ENCODE assay signal across 28 cellular contexts in genomic region chr10:29317423-29318021, GRCh38. TPM values are rescaled to one million over a fixed set of nuclear protein-coding genes. Genes with fewer than 3 reads are reported as not detected.
A peak's percentile ranks its signal among the peaks of the same experiment; 100 is the strongest.
DNase-seq lines count a peak whose midpoint lies in the region; ATAC-seq, FAIRE-seq and TF ChIP-seq lines count a peak whose summit lies in the region.
"Had no signal": no experiment of that assay in that cellular context is flagged by ENCODE, and none has a peak within 500 bp of the region (broad histone marks: within the 10 kb centered on the region; RNA-seq: fewer than 3 reads in every experiment).

No MANE protein-coding gene starts in this region.

- peak overlapping the region; percentile 42 for H3K4me2 ChIP-seq in astrocyte (ENCODE audit: low read length)

- POLR2A ChIA-PET in HEK293T (lab: Yijun Ruan, JAX), result no interaction called here
- POLR2A ChIA-PET in activated CD4-positive, alpha-beta memory T cell treated with anti-CD3 and anti-CD28 coated beads for 36 hours (lab: Charles Lee), result no interaction called here

- H3K27ac Mint-ChIP-seq in astrocyte (ENCODE audit: unreplicated experiment), result no peak overlapping the region
- H3K27ac Mint-ChIP-seq in activated CD4-positive, alpha-beta memory T cell treated with anti-CD3 and anti-CD28 coated beads for 36 hours, result no peak overlapping the region
- H3K27ac Mint-ChIP-seq: activated CD8-positive, alpha-beta T cell treated with anti-CD3 and anti-CD28 coated beads, Interleukin-2, amount 10 ng/mL, durations not matched to agents 7 days and 5 days; activated naive CD4-positive, alpha-beta T cell treated with anti-CD3 and anti-CD28 coated beads for 36 hours; CD8-positive, alpha-beta T cell; memory B cell; naive thymus-derived CD4-positive, alpha-beta T cell; stimulated activated effector memory CD8-positive, alpha-beta T cell treated with anti-CD3 and anti-CD28 coated beads, Interleukin-12 subunit alpha, Interleukin-12 subunit beta, amount 100 ng/mL, for 72 hours had no signal

- DNase-seq in HEK293T (ENCODE audit: extremely low spot score), result no peak
- DNase-seq in astrocyte (ENCODE audit: low read depth), result no peak
- DNase-seq in DMS79 (lab: John Stamatoyannopoulos, UW), result no peak
- no peak for DNase-seq in activated CD4-positive, alpha-beta memory T cell treated with anti-CD3 and anti-CD28 coated beads for 36 hours
- DNase-seq: activated CD4-positive, CD25-positive, alpha-beta regulatory T cell; activated CD8-positive, alpha-beta T cell treated with anti-CD3 and anti-CD28 coated beads, Interleukin-2, amount 10 ng/mL, durations not matched to agents 7 days and 5 days; activated naive CD4-positive, alpha-beta T cell treated with anti-CD3 and anti-CD28 coated beads for 36 hours; activated T-cell treated with anti-CD3 and anti-CD28 coated beads, Interleukin-2, amount 50 U/mL, for 1 hour; anterior cingulate cortex; CD8-positive, alpha-beta T cell; cerebellar nuclear complex; DMS79 treated with DMSO at 0.1 percent for 48 hours; erythroblast; kidney; naive thymus-derived CD4-positive, alpha-beta T cell; NCI-H1436 treated with DMSO at 0.1 percent for 48 hours; NCI-H748 treated with DMSO at 0.1 percent for 48 hours; Peyer's patch; T-helper 9 cell; testis had no signal

- FAIRE-seq in astrocyte (lab: Jason Lieb, UNC), result no peak
- FAIRE-seq: frontal cortex, kidney had no signal

- peaks cover 11% of the 10 kb centered on the region for H3K4me1 Mint-ChIP-seq in astrocyte (ENCODE audit: low read depth, unreplicated experiment)
- H3K4me1 Mint-ChIP-seq in activated CD4-positive, alpha-beta memory T cell treated with anti-CD3 and anti-CD28 coated beads for 36 hours (ENCODE audit: low read depth), result peaks cover 5% of the 10 kb centered on the region

- TF ChIP-seq CTCF in astrocyte (IDR thresholded peaks at IDR 0.05; ENCODE audit: insufficient read depth, low read depth, low read length), result no peak

- no peak overlapping the region for H3K9ac ChIP-seq in astrocyte (ENCODE audit: low read length)

- H3K36me3 Mint-ChIP-seq in astrocyte (ENCODE audit: low read depth, unreplicated experiment), result peaks cover 2% of the 10 kb centered on the region
- H3K36me3 Mint-ChIP-seq in activated CD4-positive, alpha-beta memory T cell treated with anti-CD3 and anti-CD28 coated beads for 36 hours, result no peaks in the 10 kb centered on the region
- H3K36me3 Mint-ChIP-seq: CD8-positive, alpha-beta T cell; memory B cell; naive thymus-derived CD4-positive, alpha-beta T cell; stimulated activated effector memory CD8-positive, alpha-beta T cell treated with anti-CD3 and anti-CD28 coated beads, Interleukin-12 subunit alpha, Interleukin-12 subunit beta, amount 100 ng/mL, for 72 hours had no signal

- H3K79me2 ChIP-seq in ACC112 (ENCODE audit: control insufficient read depth, insufficient read depth, low read length, unreplicated experiment), result no peaks in the 10 kb centered on the region
- no peaks in the 10 kb centered on the region for H3K79me2 ChIP-seq in astrocyte (ENCODE audit: insufficient read depth, low read length)

- no peaks in the 10 kb centered on the region for H3K27me3 Mint-ChIP-seq in astrocyte (ENCODE audit: low read depth, unreplicated experiment)
- H3K27me3 Mint-ChIP-seq in activated CD4-positive, alpha-beta memory T cell treated with anti-CD3 and anti-CD28 coated beads for 36 hours, result peaks cover 24% of the 10 kb centered on the region

- no peak for ATAC-seq in HG03095 (IDR thresholded peaks at IDR 0.05; ENCODE audit: unreplicated experiment)
- ATAC-seq: CD8-positive, alpha-beta T cell had no signal

- H3K4me1 ChIP-seq in ACC112 (ENCODE audit: control insufficient read depth, insufficient read depth, low read length, unreplicated experiment) (peaks cover 26% of the 10 kb centered on the region), astrocyte (ENCODE audit: insufficient read depth, low read length) (peaks cover 18% of the 10 kb centered on the region), mesodermal cell (ENCODE audit: control insufficient read depth, insufficient read depth, low read length, poor library complexity, severe bottlenecking) (peaks cover 21% of the 10 kb centered on the region)
- H3K4me1 ChIP-seq: Peyer's patch, testis had no signal

- no peaks in the 10 kb centered on the region for H3K36me3 ChIP-seq in ACC112 (ENCODE audit: insufficient read depth, low read length)
- no peaks in the 10 kb centered on the region for H3K36me3 ChIP-seq in astrocyte (ENCODE audit: insufficient read depth, low read length)
- no peaks in the 10 kb centered on the region for H3K36me3 ChIP-seq in mesodermal cell (ENCODE audit: control insufficient read depth, insufficient read depth, low read length)
- H3K36me3 ChIP-seq: Peyer's patch had no signal

- H3K27me3 ChIP-seq in ACC112 (ENCODE audit: insufficient read depth, low read length) (no peaks in the 10 kb centered on the region), astrocyte (ENCODE audit: insufficient read depth, low read length) (no peaks in the 10 kb centered on the region)
- H3K27me3 ChIP-seq: Peyer's patch, testis had no signal

- H3K27ac ChIP-seq in ACC112 (ENCODE audit: low read depth, low read length) (no peak overlapping the region), astrocyte (ENCODE audit: low read depth, low read length) (no peak overlapping the region), mesodermal cell (ENCODE audit: low read depth, low read length, severe bottlenecking) (peak overlapping the region; percentile 80)
- H3K27ac ChIP-seq: Peyer's patch, testis had no signal

- H3K9me3 ChIP-seq in astrocyte (ENCODE audit: insufficient read depth, low read depth, low read length), result no peaks in the 10 kb centered on the region
- no peaks in the 10 kb centered on the region for H3K9me3 ChIP-seq in mesodermal cell (ENCODE audit: control insufficient read depth, low read length)
- H3K9me3 ChIP-seq: Peyer's patch, testis had no signal

- no peaks in the 10 kb centered on the region for H4K20me1 ChIP-seq in astrocyte (ENCODE audit: insufficient read depth, low read length)

- CTCF ChIA-PET in HEK293T (lab: Yijun Ruan, JAX), result interaction anchor here (1.0 to 1.6 kb wide), 2 partner anchors 74 to 78 kb away, joined by 3 to 7 read pairs; no protein-coding TSS in a partner anchor
- CTCF ChIA-PET in activated CD4-positive, alpha-beta memory T cell treated with anti-CD3 and anti-CD28 coated beads for 36 hours (lab: Charles Lee), result interaction anchor here (1.3 kb wide), 1 partner anchor 13 kb away, joined by 4 read pairs; no protein-coding TSS in a partner anchor

- H3K4me3 ChIP-seq in ACC112 (ENCODE audit: low read depth, low read length), result no peak overlapping the region
- no peak overlapping the region for H3K4me3 ChIP-seq in astrocyte (ENCODE audit: insufficient read depth, low read depth, low read length)
- H3K4me3 ChIP-seq in mesodermal cell (ENCODE audit: extremely low read depth, insufficient read depth, low read length, poor library complexity, severe bottlenecking), result no peak overlapping the region
- H3K4me3 ChIP-seq: Peyer's patch, testis had no signal

- H3K9me3 Mint-ChIP-seq in astrocyte (ENCODE audit: unreplicated experiment), result peaks cover 3% of the 10 kb centered on the region
- H3K9me3 Mint-ChIP-seq in activated CD4-positive, alpha-beta memory T cell treated with anti-CD3 and anti-CD28 coated beads for 36 hours, result no peaks in the 10 kb centered on the region
- H3K9me3 Mint-ChIP-seq: activated naive CD4-positive, alpha-beta T cell treated with anti-CD3 and anti-CD28 coated beads for 36 hours; CD8-positive, alpha-beta T cell; memory B cell; stimulated activated effector memory CD8-positive, alpha-beta T cell treated with anti-CD3 and anti-CD28 coated beads, Interleukin-12 subunit alpha, Interleukin-12 subunit beta, amount 100 ng/mL, for 72 hours had no signal

- intact Hi-C loops in activated CD4-positive, alpha-beta memory T cell treated with anti-CD3 and anti-CD28 coated beads for 36 hours (cut with micrococcal nuclease), result loop anchor here (10.0 kb wide), 1 partner anchor 1287 kb away; no protein-coding TSS in a partner anchor

- H2AFZ ChIP-seq in ACC112 (ENCODE audit: low read length, unreplicated experiment) (peak overlapping the region; percentile 32), astrocyte (ENCODE audit: low read depth, low read length) (no peak overlapping the region)

- WGBS in mesodermal cell (ENCODE audit: insufficient coverage in 2 of 2), 2 experiments, result 86 to 100% methylated on average over 1 to 2 of the region's 5 CpGs

- no peak overlapping the region for H3K4me3 Mint-ChIP-seq in astrocyte (ENCODE audit: unreplicated experiment)
- no peak overlapping the region for H3K4me3 Mint-ChIP-seq in activated CD4-positive, alpha-beta memory T cell treated with anti-CD3 and anti-CD28 coated beads for 36 hours
- H3K4me3 Mint-ChIP-seq: activated CD8-positive, alpha-beta T cell treated with anti-CD3 and anti-CD28 coated beads, Interleukin-2, amount 10 ng/mL, durations not matched to agents 7 days and 5 days; activated naive CD4-positive, alpha-beta T cell treated with anti-CD3 and anti-CD28 coated beads for 36 hours; CD8-positive, alpha-beta T cell had no signal

TF ChIP-seq in HEK293T, 16 proteins besides CTCF, POLR2A, EP300 and RAD21:
- TF ChIP-seq ZNF384 (IDR thresholded peaks at IDR 0.05), result peak; percentile 90
- TF ChIP-seq HDGF (IDR thresholded peaks at IDR 0.05; ENCODE audit: borderline replicate concordance), result no peak
- no peak for TF ChIP-seq FOXA1 (IDR thresholded peaks at IDR 0.05)
- no peak for TF ChIP-seq PKNOX1 (IDR thresholded peaks at IDR 0.05)

RNA-seq across cellular contexts. Expression of gene LYZL1, which starts 28.7 kb away (rescaled TPM):
- not detected in 2 replicates for total RNA-seq in astrocyte
- polyA plus RNA-seq in mesodermal cell (2013, experiment 1 of 2), result not detected
- not detected for polyA plus RNA-seq in mesodermal cell (2013, experiment 2 of 2)
- not detected for total RNA-seq in activated CD4-positive, alpha-beta memory T cell treated with anti-CD3 and anti-CD28 coated beads for 36 hours
- total RNA-seq: activated CD8-positive, alpha-beta T cell treated with anti-CD3 and anti-CD28 coated beads, Interleukin-2, amount 10 ng/mL, durations not matched to agents 7 days and 5 days; activated naive CD4-positive, alpha-beta T cell treated with anti-CD3 and anti-CD28 coated beads for 36 hours; CD8-positive, alpha-beta T cell; frontal cortex; kidney; naive thymus-derived CD4-positive, alpha-beta T cell; osteocyte; Peyer's patch; SK-MEL-5 had no signal
- polyA plus RNA-seq: naive thymus-derived CD4-positive, alpha-beta T cell had no signal
